ENCODE assay signal across 8 cellular contexts in genomic region chr17:38729886-38730525, GRCh38.
DNase-seq lines count a peak whose midpoint lies in the region; ATAC-seq and TF ChIP-seq lines count a peak whose summit lies in the region.

A gene with protein sequence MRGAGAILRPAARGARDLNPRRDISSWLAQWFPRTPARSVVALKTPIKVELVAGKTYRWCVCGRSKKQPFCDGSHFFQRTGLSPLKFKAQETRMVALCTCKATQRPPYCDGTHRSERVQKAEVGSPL (plus strand): TSS chr17:38730341. CDS start chr17:38730359, 18 bp downstream.

- H3K27me3 ChIP-seq in neuron (ENCODE audit: insufficient read depth, low read length), result no peaks in the 10 kb centered on the region

- no peaks in the 10 kb centered on the region for H3K9me3 ChIP-seq in neuron (ENCODE audit: low read length)

- TF ChIP-seq CTCF in foreskin fibroblast (IDR thresholded peaks at IDR 0.05; ENCODE audit: low read depth, low read length), result peak; percentile 26

- peak; percentile 26; the same call in 1 of the 2 replicates for TF ChIP-seq RAD21 in Ishikawa (IDR thresholded peaks at IDR 0.05; ENCODE audit: low read depth)

- no peak for TF ChIP-seq EP300 in Ishikawa (IDR thresholded peaks at IDR 0.05; ENCODE audit: borderline replicate concordance)

- peaks cover 16% of the 10 kb centered on the region for H3K4me1 ChIP-seq in neuron (ENCODE audit: insufficient read depth, low read length)

- TF ChIP-seq POLR2A in Raji (IDR thresholded peaks at IDR 0.05; ENCODE audit: insufficient read depth, low read depth, low read length), result peak; percentile 54

- ATAC-seq in GM21526 (IDR thresholded peaks at IDR 0.05; ENCODE audit: low FRiP score, unreplicated experiment), result peak; percentile 59

- peaks cover 21% of the 10 kb centered on the region for H3K36me3 ChIP-seq in neuron (ENCODE audit: insufficient read depth, low read length)

- H3K4me3 ChIP-seq in foreskin fibroblast (ENCODE audit: low read depth in 1 of 2, low read length in 2 of 2), result peak within 1 kb of the TSS; percentile 66 to 77
- H3K4me3 ChIP-seq in neuron (ENCODE audit: low read length), result peak within 1 kb of the TSS; percentile 56

- H2AFZ ChIP-seq in neuron (ENCODE audit: low read depth, low read length), result peak within 1 kb of the TSS; percentile 46

- DNase-seq in DMS114 treated with DMSO at 0.1 percent for 48 hours (lab: John Stamatoyannopoulos, UW; ENCODE audit: unreplicated experiment) (peak; percentile 58), foreskin fibroblast (peak; percentile 87 to 96), stromal cell of bone marrow (ENCODE audit: low read depth) (peak; percentile 72)
- DNase-seq in activated effector memory CD4-positive, alpha-beta T cell treated with Interleukin-2 at 50 U/mL for 16 hours, result peak; percentile 81

TF ChIP-seq in Ishikawa, 13 proteins besides CTCF, POLR2A, EP300 and RAD21:
- TF ChIP-seq TCF12 (IDR thresholded peaks at IDR 0.05; ENCODE audit: low read depth), result no peak
- no peak for TF ChIP-seq CREB1 (IDR thresholded peaks at IDR 0.05; ENCODE audit: low read depth)
- TF ChIP-seq TAF1 (IDR thresholded peaks at IDR 0.05; ENCODE audit: low read depth), result peak; percentile 31; the same call in 1 of the 2 replicates
- no peak for TF ChIP-seq YY1 (IDR thresholded peaks at IDR 0.05; ENCODE audit: low read depth)
- TF ChIP-seq REST (IDR thresholded peaks at IDR 0.05; ENCODE audit: low read depth), result no peak
- peak; percentile 60; the same call in 1 of the 2 replicates for TF ChIP-seq ZBTB7A (IDR thresholded peaks at IDR 0.05; ENCODE audit: low read depth)
- TF ChIP-seq TEAD4 (IDR thresholded peaks at IDR 0.05), result no peak
- peak; percentile 3 for TF ChIP-seq EGR1 (IDR thresholded peaks at IDR 0.05)

Comparison
In these comparisons a context has a peak if more than half of its experiments do, and no peak if none do; other contexts are left out.
1. Peak in every context shown above with its lines: DNase-seq, ATAC-seq and H3K4me3 ChIP-seq.